In the genomic region with DNA sequence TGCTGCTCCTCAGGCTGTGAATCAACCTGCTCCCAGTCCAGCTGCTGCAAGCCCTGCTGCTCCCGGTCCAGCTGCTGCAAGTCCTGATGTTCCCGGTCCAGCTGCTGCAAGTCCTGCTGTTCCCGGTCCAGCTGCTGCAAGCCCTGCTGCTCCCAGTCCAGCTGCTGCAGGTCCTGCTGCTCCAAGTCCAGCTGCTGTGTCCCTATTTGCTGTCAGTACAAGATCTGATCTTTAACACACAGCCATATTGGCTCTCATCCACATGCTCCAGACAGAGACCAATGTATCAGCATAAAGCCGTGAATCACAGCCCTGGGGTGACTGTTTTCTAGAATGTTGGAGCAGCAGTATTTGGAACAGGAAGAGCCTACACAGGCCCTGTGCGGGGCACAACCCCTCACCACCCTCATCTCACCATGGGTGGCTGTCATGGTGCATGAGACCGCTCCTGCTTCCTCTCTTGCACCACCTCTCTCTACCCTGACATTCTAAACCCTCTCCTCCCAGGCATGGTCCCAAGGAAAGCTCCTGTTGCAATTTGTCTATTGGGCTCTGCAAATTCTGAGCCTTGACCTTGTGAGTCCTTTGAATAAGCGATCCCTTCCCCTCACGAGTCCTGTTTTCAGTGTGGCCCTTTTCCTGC, we compare ENCODE assay signal across 2 cellular contexts.
TF ChIP-seq lines count a peak whose summit lies in the region.

No MANE protein-coding gene starts in this region.

TF ChIP-seq in A549, 52 proteins besides CTCF, POLR2A, EP300 and RAD21:
- TF ChIP-seq RNF2 (IDR thresholded peaks at IDR 0.05; ENCODE audit: borderline replicate concordance, low read depth) (no peak), HOXB13 (CRISPR knock-in tag; IDR thresholded peaks at IDR 0.05; ENCODE audit: low read depth) (no peak), RCOR1 (IDR thresholded peaks at IDR 0.05; ENCODE audit: low read depth, low read length) (no peak), MYC (IDR thresholded peaks at IDR 0.05; ENCODE audit: borderline replicate concordance, low read length) (no peak)
- TF ChIP-seq, protein P1, sequence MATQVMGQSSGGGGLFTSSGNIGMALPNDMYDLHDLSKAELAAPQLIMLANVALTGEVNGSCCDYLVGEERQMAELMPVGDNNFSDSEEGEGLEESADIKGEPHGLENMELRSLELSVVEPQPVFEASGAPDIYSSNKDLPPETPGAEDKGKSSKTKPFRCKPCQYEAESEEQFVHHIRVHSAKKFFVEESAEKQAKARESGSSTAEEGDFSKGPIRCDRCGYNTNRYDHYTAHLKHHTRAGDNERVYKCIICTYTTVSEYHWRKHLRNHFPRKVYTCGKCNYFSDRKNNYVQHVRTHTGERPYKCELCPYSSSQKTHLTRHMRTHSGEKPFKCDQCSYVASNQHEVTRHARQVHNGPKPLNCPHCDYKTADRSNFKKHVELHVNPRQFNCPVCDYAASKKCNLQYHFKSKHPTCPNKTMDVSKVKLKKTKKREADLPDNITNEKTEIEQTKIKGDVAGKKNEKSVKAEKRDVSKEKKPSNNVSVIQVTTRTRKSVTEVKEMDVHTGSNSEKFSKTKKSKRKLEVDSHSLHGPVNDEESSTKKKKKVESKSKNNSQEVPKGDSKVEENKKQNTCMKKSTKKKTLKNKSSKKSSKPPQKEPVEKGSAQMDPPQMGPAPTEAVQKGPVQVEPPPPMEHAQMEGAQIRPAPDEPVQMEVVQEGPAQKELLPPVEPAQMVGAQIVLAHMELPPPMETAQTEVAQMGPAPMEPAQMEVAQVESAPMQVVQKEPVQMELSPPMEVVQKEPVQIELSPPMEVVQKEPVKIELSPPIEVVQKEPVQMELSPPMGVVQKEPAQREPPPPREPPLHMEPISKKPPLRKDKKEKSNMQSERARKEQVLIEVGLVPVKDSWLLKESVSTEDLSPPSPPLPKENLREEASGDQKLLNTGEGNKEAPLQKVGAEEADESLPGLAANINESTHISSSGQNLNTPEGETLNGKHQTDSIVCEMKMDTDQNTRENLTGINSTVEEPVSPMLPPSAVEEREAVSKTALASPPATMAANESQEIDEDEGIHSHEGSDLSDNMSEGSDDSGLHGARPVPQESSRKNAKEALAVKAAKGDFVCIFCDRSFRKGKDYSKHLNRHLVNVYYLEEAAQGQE (IDR thresholded peaks at IDR 0.05): no peak
- TF ChIP-seq, protein P2, sequence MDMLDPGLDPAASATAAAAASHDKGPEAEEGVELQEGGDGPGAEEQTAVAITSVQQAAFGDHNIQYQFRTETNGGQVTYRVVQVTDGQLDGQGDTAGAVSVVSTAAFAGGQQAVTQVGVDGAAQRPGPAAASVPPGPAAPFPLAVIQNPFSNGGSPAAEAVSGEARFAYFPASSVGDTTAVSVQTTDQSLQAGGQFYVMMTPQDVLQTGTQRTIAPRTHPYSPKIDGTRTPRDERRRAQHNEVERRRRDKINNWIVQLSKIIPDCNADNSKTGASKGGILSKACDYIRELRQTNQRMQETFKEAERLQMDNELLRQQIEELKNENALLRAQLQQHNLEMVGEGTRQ (IDR thresholded peaks at IDR 0.05): no peak
- TF ChIP-seq, protein P3, sequence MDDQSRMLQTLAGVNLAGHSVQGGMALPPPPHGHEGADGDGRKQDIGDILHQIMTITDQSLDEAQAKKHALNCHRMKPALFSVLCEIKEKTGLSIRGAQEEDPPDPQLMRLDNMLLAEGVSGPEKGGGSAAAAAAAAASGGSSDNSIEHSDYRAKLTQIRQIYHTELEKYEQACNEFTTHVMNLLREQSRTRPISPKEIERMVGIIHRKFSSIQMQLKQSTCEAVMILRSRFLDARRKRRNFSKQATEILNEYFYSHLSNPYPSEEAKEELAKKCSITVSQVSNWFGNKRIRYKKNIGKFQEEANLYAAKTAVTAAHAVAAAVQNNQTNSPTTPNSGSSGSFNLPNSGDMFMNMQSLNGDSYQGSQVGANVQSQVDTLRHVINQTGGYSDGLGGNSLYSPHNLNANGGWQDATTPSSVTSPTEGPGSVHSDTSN (IDR thresholded peaks at IDR 0.05): no peak
- TF ChIP-seq, protein P4, sequence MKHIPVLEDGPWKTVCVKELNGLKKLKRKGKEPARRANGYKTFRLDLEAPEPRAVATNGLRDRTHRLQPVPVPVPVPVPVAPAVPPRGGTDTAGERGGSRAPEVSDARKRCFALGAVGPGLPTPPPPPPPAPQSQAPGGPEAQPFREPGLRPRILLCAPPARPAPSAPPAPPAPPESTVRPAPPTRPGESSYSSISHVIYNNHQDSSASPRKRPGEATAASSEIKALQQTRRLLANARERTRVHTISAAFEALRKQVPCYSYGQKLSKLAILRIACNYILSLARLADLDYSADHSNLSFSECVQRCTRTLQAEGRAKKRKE (CRISPR knock-in tag; IDR thresholded peaks at IDR 0.05; ENCODE audit: low read depth): no peak

TF ChIP-seq in H1, 55 proteins besides CTCF, POLR2A, EP300 and RAD21:
- TF ChIP-seq ZNF274 (IDR thresholded peaks at IDR 0.05; ENCODE audit: borderline replicate concordance, extremely low read depth, low read length) (no peak), RXRA (IDR thresholded peaks at IDR 0.05; ENCODE audit: insufficient read depth, low read depth, low read length) (no peak), SP1 (IDR thresholded peaks at IDR 0.05; ENCODE audit: low read depth, low read length) (no peak), BCL11A (IDR thresholded peaks at IDR 0.05; ENCODE audit: low read depth in 2 of 2, low read length in 2 of 2) (no peak), KDM5A (IDR thresholded peaks at IDR 0.05; ENCODE audit: low read length) (no peak), MAFK (IDR thresholded peaks at IDR 0.05; ENCODE audit: low read depth, low read length) (no peak), GTF2F1 (IDR thresholded peaks at IDR 0.05; ENCODE audit: borderline replicate concordance, low read depth, low read length) (no peak), JUN (IDR thresholded peaks at IDR 0.05; ENCODE audit: low read depth, low read length) (no peak), NRF1 (IDR thresholded peaks at IDR 0.05; ENCODE audit: low read depth, low read length) (no peak), TCF12 (IDR thresholded peaks at IDR 0.05; ENCODE audit: low read depth, low read length) (no peak), KDM4A (IDR thresholded peaks at IDR 0.05; ENCODE audit: low read depth, low read length, severe bottlenecking) (no peak), SAP30 (IDR thresholded peaks at IDR 0.05; ENCODE audit: insufficient read depth, insufficient replicate concordance, low read length) (no peak), BACH1 (IDR thresholded peaks at IDR 0.05; ENCODE audit: low read length) (no peak), GABPA (IDR thresholded peaks at IDR 0.05; ENCODE audit: borderline replicate concordance, insufficient read depth, low read length) (no peak)
- TF ChIP-seq, protein P5, sequence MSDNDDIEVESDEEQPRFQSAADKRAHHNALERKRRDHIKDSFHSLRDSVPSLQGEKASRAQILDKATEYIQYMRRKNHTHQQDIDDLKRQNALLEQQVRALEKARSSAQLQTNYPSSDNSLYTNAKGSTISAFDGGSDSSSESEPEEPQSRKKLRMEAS (IDR thresholded peaks at IDR 0.05): no peak
- TF ChIP-seq, protein P6, sequence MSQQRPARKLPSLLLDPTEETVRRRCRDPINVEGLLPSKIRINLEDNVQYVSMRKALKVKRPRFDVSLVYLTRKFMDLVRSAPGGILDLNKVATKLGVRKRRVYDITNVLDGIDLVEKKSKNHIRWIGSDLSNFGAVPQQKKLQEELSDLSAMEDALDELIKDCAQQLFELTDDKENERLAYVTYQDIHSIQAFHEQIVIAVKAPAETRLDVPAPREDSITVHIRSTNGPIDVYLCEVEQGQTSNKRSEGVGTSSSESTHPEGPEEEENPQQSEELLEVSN (IDR thresholded peaks at IDR 0.05): no peak
- TF ChIP-seq, protein P7, sequence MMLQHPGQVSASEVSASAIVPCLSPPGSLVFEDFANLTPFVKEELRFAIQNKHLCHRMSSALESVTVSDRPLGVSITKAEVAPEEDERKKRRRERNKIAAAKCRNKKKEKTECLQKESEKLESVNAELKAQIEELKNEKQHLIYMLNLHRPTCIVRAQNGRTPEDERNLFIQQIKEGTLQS (IDR thresholded peaks at IDR 0.05; ENCODE audit: insufficient read depth, low read depth, low read length): no peak
